ENCODE assay signal across 1 cellular context in genomic region chr2:160321025-160321424, GRCh38.
TF ChIP-seq lines count a peak whose summit lies in the region.

No MANE protein-coding gene starts in this region.

TF ChIP-seq in HepG2, 621 proteins besides CTCF, POLR2A, EP300 and RAD21 (continued from another document):
- TF ChIP-seq HNRNPL (IDR thresholded peaks at IDR 0.05; ENCODE audit: low read depth, low read length) (no peak), ZNF296 (CRISPR knock-in tag; conservative IDR thresholded peaks at IDR 0.05) (no peak), BCLAF1 (IDR thresholded peaks at IDR 0.05) (no peak), JUNB (CRISPR knock-in tag; IDR thresholded peaks at IDR 0.05; ENCODE audit: borderline replicate concordance) (no peak), ZNF746 (CRISPR knock-in tag; IDR thresholded peaks at IDR 0.05) (no peak), ZNF598 (CRISPR knock-in tag; IDR thresholded peaks at IDR 0.05; ENCODE audit: borderline replicate concordance) (no peak), AKNA (CRISPR knock-in tag; IDR thresholded peaks at IDR 0.05; ENCODE audit: borderline replicate concordance) (no peak), FOXA3 (CRISPR knock-in tag; IDR thresholded peaks at IDR 0.05) (no peak), ZNF235 (CRISPR knock-in tag; IDR thresholded peaks at IDR 0.05; ENCODE audit: borderline replicate concordance) (no peak), SRF (IDR thresholded peaks at IDR 0.05; ENCODE audit: low read depth, low read length) (no peak), TCF12 (IDR thresholded peaks at IDR 0.05) (no peak), TCF12 (CRISPR knock-in tag; IDR thresholded peaks at IDR 0.05) (no peak), ZNF704 (CRISPR knock-in tag; IDR thresholded peaks at IDR 0.05; ENCODE audit: borderline replicate concordance) (no peak), SMYD3 (CRISPR knock-in tag; IDR thresholded peaks at IDR 0.05) (no peak), ZNF670 (CRISPR knock-in tag; IDR thresholded peaks at IDR 0.05; ENCODE audit: borderline replicate concordance) (no peak)
